8 cellular contexts compared by ENCODE assay signal in genomic region chr11:1202154-1202775, GRCh38. TPM values are rescaled to one million over a fixed set of nuclear protein-coding genes. Genes with fewer than 3 reads are reported as not detected.
A peak's percentile ranks its signal among the peaks of the same experiment; 100 is the strongest.
DNase-seq lines count a peak whose midpoint lies in the region; ATAC-seq and TF ChIP-seq lines count a peak whose summit lies in the region.
"Had no signal": no experiment of that assay in that cellular context is flagged by ENCODE, and none has a peak within 500 bp of the region (broad histone marks: within the 10 kb centered on the region; RNA-seq: fewer than 3 reads in every experiment).

No MANE protein-coding gene starts in this region.

- no peaks in the 10 kb centered on the region for H3K4me1 ChIP-seq in CD8-positive, alpha-beta T cell (ENCODE audit: insufficient read depth, low read length)
- H3K4me1 ChIP-seq in hepatocyte (ENCODE audit: insufficient read depth), result no peaks in the 10 kb centered on the region

- H3K79me2 ChIP-seq in hepatocyte, result no peaks in the 10 kb centered on the region

- no peak overlapping the region for H3K27ac Mint-ChIP-seq in CD8-positive, alpha-beta T cell
- H3K27ac Mint-ChIP-seq in activated T-helper 17 cell treated with anti-CD3 and anti-CD28 coated beads, Interleukin-2, amount 50 U/mL, for 72 hours, result no peak overlapping the region
- no peak overlapping the region for H3K27ac Mint-ChIP-seq in naive B cell

- DNase-seq in CD8-positive, alpha-beta T cell, result no peak
- DNase-seq in HCEC 1CT (peak; percentile 6), naive B cell (no peak), SKM-1 treated with dmso at 0.1 percent for 144 hours (lab: John Stamatoyannopoulos, UW; ENCODE audit: unreplicated experiment) (no peak), hepatocyte (ENCODE audit: low spot score) (no peak)

- H3K4me2 ChIP-seq in hepatocyte, result no peak overlapping the region

- H4K20me1 ChIP-seq in hepatocyte (ENCODE audit: insufficient read depth, poor library complexity, severe bottlenecking), result no peaks in the 10 kb centered on the region

- no peaks in the 10 kb centered on the region for H3K27me3 ChIP-seq in CD8-positive, alpha-beta T cell (ENCODE audit: insufficient read depth, low read length)
- H3K27me3 ChIP-seq in hepatocyte, result no peaks in the 10 kb centered on the region

- H3K9me2 ChIP-seq in hepatocyte (replicated peaks; ENCODE audit: insufficient read depth), result no peaks in the 10 kb centered on the region

- no peaks in the 10 kb centered on the region for H3K36me3 Mint-ChIP-seq in CD8-positive, alpha-beta T cell
- no peaks in the 10 kb centered on the region for H3K36me3 Mint-ChIP-seq in activated T-helper 17 cell treated with anti-CD3 and anti-CD28 coated beads, Interleukin-2, amount 50 U/mL, for 72 hours (ENCODE audit: low read depth)
- no peaks in the 10 kb centered on the region for H3K36me3 Mint-ChIP-seq in naive B cell

- WGBS in hepatocyte (ENCODE audit: low lambda C conversion rate, missing lambda C conversion rate), result 75% methylated on average over 17 of the region's 18 CpGs

- peaks cover 2% of the 10 kb centered on the region for H3K27me3 Mint-ChIP-seq in CD8-positive, alpha-beta T cell (ENCODE audit: low read depth)
- no peaks in the 10 kb centered on the region for H3K27me3 Mint-ChIP-seq in activated T-helper 17 cell treated with anti-CD3 and anti-CD28 coated beads, Interleukin-2, amount 50 U/mL, for 72 hours
- H3K27me3 Mint-ChIP-seq in naive B cell, result peaks cover 0 to 10% (median 4%) of the 10 kb centered on the region in 3 donors

- H3K4me3 Mint-ChIP-seq in CD8-positive, alpha-beta T cell, result no peak overlapping the region
- H3K4me3 Mint-ChIP-seq in activated T-helper 17 cell treated with anti-CD3 and anti-CD28 coated beads, Interleukin-2, amount 50 U/mL, for 72 hours, result no peak overlapping the region
- peak overlapping the region in 1 of 8 donors; percentile 9 for H3K4me3 Mint-ChIP-seq in naive B cell

- no peak overlapping the region for H3K4me3 ChIP-seq in CD8-positive, alpha-beta T cell (ENCODE audit: low read depth, low read length)
- no peak overlapping the region for H3K4me3 ChIP-seq in hepatocyte

- H3K4me1 Mint-ChIP-seq in CD8-positive, alpha-beta T cell (ENCODE audit: low read depth), result no peaks in the 10 kb centered on the region
- no peaks in the 10 kb centered on the region for H3K4me1 Mint-ChIP-seq in activated T-helper 17 cell treated with anti-CD3 and anti-CD28 coated beads, Interleukin-2, amount 50 U/mL, for 72 hours
- H3K4me1 Mint-ChIP-seq in naive B cell, result no peaks in the 10 kb centered on the region

- H3K27ac ChIP-seq in CD8-positive, alpha-beta T cell (ENCODE audit: low read depth, low read length), result no peak overlapping the region
- no peak overlapping the region for H3K27ac ChIP-seq in hepatocyte

- CTCF ChIA-PET in CD8-positive, alpha-beta T cell (lab: Charles Lee), result interaction anchor here (1.1 to 4.0 kb wide), 5 partner anchors 18 to 372 kb away, joined by 3 to 32 read pairs (median 6); no protein-coding TSS in a partner anchor

- no peaks in the 10 kb centered on the region for H3K9me3 ChIP-seq in CD8-positive, alpha-beta T cell (ENCODE audit: low read length)
- H3K9me3 ChIP-seq in hepatocyte (ENCODE audit: low read depth), result no peaks in the 10 kb centered on the region

- peak; percentile 41 for ATAC-seq in CD8-positive, alpha-beta T cell
- ATAC-seq in activated T-helper 17 cell treated with anti-CD3 and anti-CD28 coated beads, Interleukin-2, amount 50 U/mL, for 72 hours (replicated peaks), result peak; percentile 26
- ATAC-seq in naive B cell (ENCODE audit: low read depth in 2 of 2), result peak; percentile 44 to 48
- ATAC-seq in GM19455 (IDR thresholded peaks at IDR 0.05; ENCODE audit: unreplicated experiment), result no peak

- intact Hi-C loops in CD8-positive, alpha-beta T cell (cut with DNase I, micrococcal nuclease), result loop anchor here in 1 of 2 experiments (10.0 kb wide), 1 partner anchor 423 kb away; the partner anchor contains the start of genes KRTAP5-4 and KRTAP5-5

- H2AFZ ChIP-seq in hepatocyte, result no peak overlapping the region

- no peak for TF ChIP-seq CTCF in CD8-positive, alpha-beta T cell (IDR thresholded peaks at IDR 0.05)
- no peak for TF ChIP-seq CTCF in hepatocyte (IDR thresholded peaks at IDR 0.05; ENCODE audit: poor library complexity)

- H3K9me3 Mint-ChIP-seq in CD8-positive, alpha-beta T cell, result no peaks in the 10 kb centered on the region
- H3K9me3 Mint-ChIP-seq in activated T-helper 17 cell treated with anti-CD3 and anti-CD28 coated beads, Interleukin-2, amount 50 U/mL, for 72 hours, result no peaks in the 10 kb centered on the region
- no peaks in the 10 kb centered on the region for H3K9me3 Mint-ChIP-seq in naive B cell

- no peaks in the 10 kb centered on the region for H3K36me3 ChIP-seq in CD8-positive, alpha-beta T cell (ENCODE audit: insufficient read depth, low read length)
- no peaks in the 10 kb centered on the region for H3K36me3 ChIP-seq in hepatocyte (replicated peaks; ENCODE audit: insufficient read depth, low read depth)

- POLR2A ChIA-PET in CD8-positive, alpha-beta T cell (lab: Charles Lee), result interaction anchor here (0.9 kb wide), 1 partner anchor 373 kb away, joined by 3 read pairs; no protein-coding TSS in a partner anchor

RNA-seq across cellular contexts. Expression of gene MUC5B, which starts 20.6 kb away (rescaled TPM):
- not detected for total RNA-seq in CD8-positive, alpha-beta T cell
- total RNA-seq in activated T-helper 17 cell treated with anti-CD3 and anti-CD28 coated beads, Interleukin-2, amount 50 U/mL, for 72 hours, result not detected
- polyA plus RNA-seq in naive B cell (ENCODE audit: low read depth in 6 of 6), result not detected
- 0.07 and 0.08 TPM in 2 replicates for total RNA-seq in hepatocyte
- 0.06 and 0.15 TPM in 2 replicates for polyA plus RNA-seq in hepatocyte
- total RNA-seq: kidney epithelial cell had no signal

RNA-seq across cellular contexts. Expression of gene MUC5AC, which starts 44.5 kb away (rescaled TPM):
- total RNA-seq in CD8-positive, alpha-beta T cell, result not detected
- not detected for total RNA-seq in activated T-helper 17 cell treated with anti-CD3 and anti-CD28 coated beads, Interleukin-2, amount 50 U/mL, for 72 hours
- polyA plus RNA-seq in naive B cell (ENCODE audit: low read depth in 6 of 6), result not detected
- total RNA-seq in hepatocyte, result under 0.01 and 0.07 TPM in 2 replicates
- polyA plus RNA-seq in hepatocyte, result 0.02 and 0.08 TPM in 2 replicates
- total RNA-seq: kidney epithelial cell had no signal
